ENCODE assay signal across 10 cellular contexts in genomic region chr12:127998936-127999467, GRCh38.
"Had no signal": no experiment of that assay in that cellular context is flagged by ENCODE, and none has a peak within 500 bp of the region (broad histone marks: within the 10 kb centered on the region; RNA-seq: fewer than 3 reads in every experiment).

No MANE protein-coding gene starts in this region.

- H3K36me3 Mint-ChIP-seq: immature natural killer cell, naive B cell had no signal

- H3K36me3 ChIP-seq: thyroid gland had no signal

- H3K9me3 ChIP-seq: thyroid gland had no signal

- DNase-seq: activated CD4-positive, alpha-beta T cell treated with anti-CD3 and anti-CD28 coated beads for 48 hours; activated naive CD4-positive, alpha-beta T cell treated with Interleukin-2 at 50 U/mL for 16 hours; cerebellar nuclear complex; immature natural killer cell; left cardiac atrium; naive B cell; thyroid gland had no signal

- H3K4me3 Mint-ChIP-seq: dendritic cell treated with granulocyte-macrophage colony-stimulating factor and Interleukin-4, amounts not matched to agents 40 ng/mL and 50 ng/mL, for 4 days; immature natural killer cell; naive B cell had no signal

- H3K4me1 Mint-ChIP-seq: immature natural killer cell, naive B cell had no signal

- ATAC-seq: left cardiac atrium had no signal

- H3K27ac Mint-ChIP-seq: dendritic cell treated with granulocyte-macrophage colony-stimulating factor and Interleukin-4, amounts not matched to agents 40 ng/mL and 50 ng/mL, for 4 days; immature natural killer cell; naive B cell had no signal

- H3K27me3 Mint-ChIP-seq: dendritic cell treated with granulocyte-macrophage colony-stimulating factor and Interleukin-4, amounts not matched to agents 40 ng/mL and 50 ng/mL, for 4 days had no signal

- H3K4me1 ChIP-seq: parathyroid adenoma, thyroid gland had no signal

- H3K9ac ChIP-seq: parathyroid adenoma had no signal

- H3K4me3 ChIP-seq: skin epidermis, thyroid gland had no signal

- H3K27me3 ChIP-seq: thyroid gland had no signal
